13 cellular contexts compared by ENCODE assay signal in genomic region chrX:17529349-17529748, GRCh38.
"Had no signal": no experiment of that assay in that cellular context is flagged by ENCODE, and none has a peak within 500 bp of the region (broad histone marks: within the 10 kb centered on the region; RNA-seq: fewer than 3 reads in every experiment).

No MANE protein-coding gene starts in this region.

- H3K27ac Mint-ChIP-seq: activated T-helper 17 cell treated with anti-CD3 and anti-CD28 coated beads, Interleukin-2, amount 50 U/mL, for 72 hours had no signal

- ATAC-seq: activated CD4-positive, CD25-positive, alpha-beta regulatory T cell treated with anti-CD3 and anti-CD28 coated beads, Interleukin-2, amount 50 U/mL, for 24 hours; activated T-helper 17 cell treated with anti-CD3 and anti-CD28 coated beads, Interleukin-2, amount 50 U/mL, for 72 hours had no signal

- H3K36me3 ChIP-seq: ascending aorta, transverse colon had no signal

- DNase-seq: activated naive CD4-positive, alpha-beta T cell treated with Interleukin-2 at 50 U/mL for 16 hours; activated T-cell treated with anti-CD3 and anti-CD28 coated beads for 4 hours; hippocampal formation; mesendoderm; posterior cingulate gyrus; stimulated activated CD4-positive, alpha-beta T cell treated with anti-CD3 and anti-CD28 coated beads, Interleukin-15, amount 100 ng/mL, for 24 hours; stimulated activated CD4-positive, alpha-beta T cell treated with anti-CD3 and anti-CD28 coated beads, Interleukin-4, amount 100 ng/mL, for 24 hours; stimulated activated naive CD4-positive, alpha-beta T cell; SW 1271; transverse colon had no signal

- H3K4me1 Mint-ChIP-seq: activated T-helper 17 cell treated with anti-CD3 and anti-CD28 coated beads, Interleukin-2, amount 50 U/mL, for 72 hours had no signal

- H3K9me3 ChIP-seq: ascending aorta, transverse colon had no signal

- H3K4me3 Mint-ChIP-seq: activated T-helper 17 cell treated with anti-CD3 and anti-CD28 coated beads, Interleukin-2, amount 50 U/mL, for 72 hours had no signal

- H3K9me3 Mint-ChIP-seq: activated T-helper 17 cell treated with anti-CD3 and anti-CD28 coated beads, Interleukin-2, amount 50 U/mL, for 72 hours had no signal

- H3K27ac ChIP-seq: ascending aorta, transverse colon had no signal

- H3K4me3 ChIP-seq: ascending aorta, transverse colon had no signal

- H3K27me3 ChIP-seq: ascending aorta, transverse colon had no signal

- H3K27me3 Mint-ChIP-seq: activated T-helper 17 cell treated with anti-CD3 and anti-CD28 coated beads, Interleukin-2, amount 50 U/mL, for 72 hours had no signal
